Comparison of ENCODE assay signal across 9 cellular contexts in genomic region chr2:38274286-38275276, GRCh38.
DNase-seq lines count a peak whose midpoint lies in the region; FAIRE-seq and TF ChIP-seq lines count a peak whose summit lies in the region.
"Had no signal": no experiment of that assay in that cellular context is flagged by ENCODE, and none has a peak within 500 bp of the region (broad histone marks: within the 10 kb centered on the region; RNA-seq: fewer than 3 reads in every experiment).

No MANE protein-coding gene starts in this region.

- H3K9me3 Mint-ChIP-seq in MCF 10A (ENCODE audit: unreplicated experiment) = no peaks in the 10 kb centered on the region
- H3K9me3 Mint-ChIP-seq: stimulated activated naive CD8-positive, alpha-beta T cell treated with anti-CD3 and anti-CD28 coated beads, Interleukin-15, Interleukin-2, amounts not matched to agents 100 ng/mL and 50 ng/mL, for 24 hours had no signal

- no peaks in the 10 kb centered on the region for H3K27me3 ChIP-seq in KMS-11 (ENCODE audit: insufficient read depth, low read depth)
- H3K27me3 ChIP-seq in OCI-LY3 (ENCODE audit: low read depth, low read length) = no peaks in the 10 kb centered on the region
- no peaks in the 10 kb centered on the region for H3K27me3 ChIP-seq in testis

- peaks cover 22% of the 10 kb centered on the region for H3K4me1 ChIP-seq in KMS-11 (ENCODE audit: low read depth, poor library complexity, severe bottlenecking)
- H3K4me1 ChIP-seq in OCI-LY3 (ENCODE audit: low read length) = peaks cover 10% of the 10 kb centered on the region
- peaks cover 3 to 7% of the 10 kb centered on the region in 2 donors for H3K4me1 ChIP-seq in kidney (ENCODE audit: control insufficient read depth in 1 of 2, insufficient read depth in 1 of 2, low read depth in 1 of 2, low read length in 2 of 2)
- H3K4me1 ChIP-seq in testis = no peaks in the 10 kb centered on the region

- WGBS in testis, 2 donors = 53 to 62% methylated on average over 7 of the region's 7 CpGs

- no peak for TF ChIP-seq POLR2A in testis (IDR thresholded peaks at IDR 0.05)

- H3K9ac ChIP-seq in KMS-11 (no peak overlapping the region), OCI-LY3 (ENCODE audit: low read length) (no peak overlapping the region), kidney (ENCODE audit: low read length in 2 of 2) (no peak overlapping the region)

- H3K4me3 ChIP-seq in KMS-11 (IDR thresholded peaks at IDR 0.05; ENCODE audit: insufficient read depth, low read depth, low read length) (no peak overlapping the region), OCI-LY3 (ENCODE audit: low read length) (no peak overlapping the region), kidney (ENCODE audit: low read length in 2 of 2) (no peak overlapping the region), testis (no peak overlapping the region)

- DNase-seq in activated T-cell treated with anti-CD3 and anti-CD28 coated beads for 4 hours (peak; percentile 4), MCF 10A (ENCODE audit: unreplicated experiment) (peak; percentile 84), kidney (no peak), testis (peak; percentile 54), UCSD-AML1 (lab: John Stamatoyannopoulos, UW; ENCODE audit: unreplicated experiment) (no peak)
- no peak for DNase-seq in activated T-cell treated with anti-CD3 and anti-CD28 coated beads, Interleukin-2, amount 50 U/mL, for 1 hour

- no peaks in the 10 kb centered on the region for H3K79me2 ChIP-seq in KMS-11 (ENCODE audit: insufficient read depth, low read depth)
- no peaks in the 10 kb centered on the region for H3K79me2 ChIP-seq in OCI-LY3 (ENCODE audit: low read length)

- H3K4me3 Mint-ChIP-seq in MCF 10A (ENCODE audit: unreplicated experiment) = no peak overlapping the region
- H3K4me3 Mint-ChIP-seq: stimulated activated naive CD8-positive, alpha-beta T cell treated with anti-CD3 and anti-CD28 coated beads, Interleukin-15, Interleukin-2, amounts not matched to agents 100 ng/mL and 50 ng/mL, for 24 hours had no signal

- peak; percentile 92 for TF ChIP-seq CTCF in KMS-11 (conservative IDR thresholded peaks at IDR 0.05; ENCODE audit: low read depth, low read length)
- peak; percentile 75 for TF ChIP-seq CTCF in OCI-LY3 (IDR thresholded peaks at IDR 0.05; ENCODE audit: low read depth, low read length)
- peak; percentile 78 for TF ChIP-seq CTCF in MCF 10A (IDR thresholded peaks at IDR 0.05; ENCODE audit: unreplicated experiment)
- peak; percentile 67 for TF ChIP-seq CTCF in kidney (IDR thresholded peaks at IDR 0.05; ENCODE audit: borderline replicate concordance, extremely low read depth, insufficient read depth)
- TF ChIP-seq CTCF in testis (IDR thresholded peaks at IDR 0.05) = peak; percentile 62 to 88 (median 87)

- no peaks in the 10 kb centered on the region for H3K27me3 Mint-ChIP-seq in MCF 10A (ENCODE audit: insufficient read depth, unreplicated experiment)

- H2AFZ ChIP-seq in KMS-11 (ENCODE audit: low read depth) = no peak overlapping the region
- H2AFZ ChIP-seq in OCI-LY3 (ENCODE audit: low read depth, low read length) = no peak overlapping the region

- H3K9me3 ChIP-seq in OCI-LY3 (ENCODE audit: insufficient read depth, low read length) (0 out of 2 replicates have a peak, but pooled peaks cover 6% of the 10 kb centered on the region), kidney (ENCODE audit: control insufficient read depth in 1 of 2, low read length in 2 of 2) (peaks cover 0 to 6% of the 10 kb centered on the region in 2 donors), testis (no peaks in the 10 kb centered on the region)

- H3K4me2 ChIP-seq in KMS-11 (no peak overlapping the region), OCI-LY3 (ENCODE audit: low read length) (peak overlapping the region; percentile 17; the same call in 1 of the 2 replicates)

- peaks cover 8% of the 10 kb centered on the region for H3K4me1 Mint-ChIP-seq in MCF 10A (ENCODE audit: insufficient read depth, unreplicated experiment)

- H3K36me3 Mint-ChIP-seq in MCF 10A (ENCODE audit: insufficient read depth, unreplicated experiment) = no peaks in the 10 kb centered on the region

- peak; percentile 69 for FAIRE-seq in kidney (lab: Jason Lieb, UNC)

- H3K36me3 ChIP-seq in KMS-11 (ENCODE audit: insufficient read depth) = no peaks in the 10 kb centered on the region
- H3K36me3 ChIP-seq in OCI-LY3 (replicated peaks; ENCODE audit: low read depth, low read length) = no peaks in the 10 kb centered on the region
- no peaks in the 10 kb centered on the region for H3K36me3 ChIP-seq in kidney (ENCODE audit: control insufficient read depth in 1 of 2, insufficient read depth in 2 of 2, low read length in 2 of 2)
- no peaks in the 10 kb centered on the region for H3K36me3 ChIP-seq in testis (ENCODE audit: low read depth, missing control alignments)

- H3K27ac Mint-ChIP-seq in MCF 10A (ENCODE audit: low read depth, unreplicated experiment) = no peak overlapping the region
- H3K27ac Mint-ChIP-seq: stimulated activated naive CD8-positive, alpha-beta T cell treated with anti-CD3 and anti-CD28 coated beads, Interleukin-15, Interleukin-2, amounts not matched to agents 100 ng/mL and 50 ng/mL, for 24 hours had no signal

- BruUV-seq in MCF 10A (replicated peaks; lab: Mats Ljungman, UMichigan) = no TSS peak

- POLR2A ChIA-PET in MCF 10A (lab: Yijun Ruan, JAX) = interaction anchor here (0.5 to 1.3 kb wide), 12 partner anchors 36 to 359 kb away, joined by 3 to 9 read pairs (median 4); partner anchors contain the start of gene CYP1B1

- no peaks in the 10 kb centered on the region for H4K20me1 ChIP-seq in KMS-11 (ENCODE audit: insufficient read depth)
- H4K20me1 ChIP-seq in OCI-LY3 (ENCODE audit: insufficient read depth, low read length) = no peaks in the 10 kb centered on the region

- intact Hi-C loops in MCF 10A (cut with micrococcal nuclease) (loop anchor here (1.0 to 10.0 kb wide), 8 partner anchors 111 to 880 kb away; partner anchors contain the start of gene CYP1B1), kidney (cut with DNase I) (loop anchor here (5.0 kb wide), 1 partner anchor 287 kb away; no protein-coding TSS in a partner anchor), testis (cut with DNase I; ENCODE audit: low total_unique reads) (loop anchor here (5.0 to 10.0 kb wide), 2 partner anchors 200 to 287 kb away; partner anchors contain the start of gene CYP1B1)

- H3K27ac ChIP-seq in KMS-11 (no peak overlapping the region), OCI-LY3 (ENCODE audit: low read length) (no peak overlapping the region), kidney (ENCODE audit: low read depth in 2 of 2, low read length in 2 of 2) (no peak overlapping the region), testis (no peak overlapping the region)

- CTCF ChIA-PET in MCF 10A (lab: Yijun Ruan, JAX) = interaction anchor here (0.6 to 2.9 kb wide), 36 partner anchors 20 to 878 kb away, joined by 3 to 20 read pairs (median 4); partner anchors contain the start of gene CYP1B1

Comparison
In these comparisons a context has a peak if more than half of its experiments do, and no peak if none do; other contexts are left out.
1. DNase-seq: peak in activated T-cell treated with anti-CD3 and anti-CD28 coated beads for 4 hours (single experiment), MCF 10A (single experiment) and testis (single experiment); none in activated T-cell treated with anti-CD3 and anti-CD28 coated beads, Interleukin-2, amount 50 U/mL, for 1 hour (single experiment), kidney (single experiment) and UCSD-AML1 (single experiment).
2. Peak in every context shown above with its lines, with median percentiles within 50 percentile points of each other: CTCF ChIP-seq.